In genomic region chr3:134313839-134314587, GRCh38 we compare ENCODE assay signal across 9 cellular contexts.
DNase-seq lines count a peak whose midpoint lies in the region; ATAC-seq and TF ChIP-seq lines count a peak whose summit lies in the region.
"Had no signal": no experiment of that assay in that cellular context is flagged by ENCODE, and none has a peak within 500 bp of the region (broad histone marks: within the 10 kb centered on the region; RNA-seq: fewer than 3 reads in every experiment).

No MANE protein-coding gene starts in this region.

- peak overlapping the region; percentile 84 for H3K27ac ChIP-seq in brain microvascular endothelial cell

- TF ChIP-seq CTCF in brain microvascular endothelial cell (IDR thresholded peaks at IDR 0.05; ENCODE audit: low read depth, low read length, missing control alignments): no peak

- in situ Hi-C loops in brain microvascular endothelial cell (cut with HindIII; ENCODE audit: low pct_ligation_motif_present, low sequenced_read_pairs): no loop called here

- H3K27me3 ChIP-seq in brain microvascular endothelial cell (replicated peaks): no peaks in the 10 kb centered on the region

- H3K4me3 ChIP-seq in brain microvascular endothelial cell (ENCODE audit: low read depth, low read length) (peak overlapping the region; percentile 52), iPS-11a (ENCODE audit: low read depth, low read length) (peak overlapping the region; percentile 17), skeletal muscle cell (ENCODE audit: low read depth, low read length) (peak overlapping the region; percentile 40)

- DNase-seq in H4 (ENCODE audit: low spot score) (peak; percentile 3), brain microvascular endothelial cell (no peak), skeletal muscle cell (ENCODE audit: low read depth) (no peak), mesenteric fat pad (ENCODE audit: low spot score) (no peak), mucosa of gallbladder (ENCODE audit: low spot score) (no peak)
- DNase-seq in activated CD4-positive, alpha-beta T cell treated with anti-CD3 and anti-CD28 coated beads for 1 hour: no peak
- DNase-seq: DMS79 had no signal

- no peaks in the 10 kb centered on the region for H3K36me3 ChIP-seq in brain microvascular endothelial cell (replicated peaks)

- no peak for ATAC-seq in GM21723 (IDR thresholded peaks at IDR 0.05; ENCODE audit: unreplicated experiment)
